ENCODE assay signal across 14 cellular contexts in the genomic region with DNA sequence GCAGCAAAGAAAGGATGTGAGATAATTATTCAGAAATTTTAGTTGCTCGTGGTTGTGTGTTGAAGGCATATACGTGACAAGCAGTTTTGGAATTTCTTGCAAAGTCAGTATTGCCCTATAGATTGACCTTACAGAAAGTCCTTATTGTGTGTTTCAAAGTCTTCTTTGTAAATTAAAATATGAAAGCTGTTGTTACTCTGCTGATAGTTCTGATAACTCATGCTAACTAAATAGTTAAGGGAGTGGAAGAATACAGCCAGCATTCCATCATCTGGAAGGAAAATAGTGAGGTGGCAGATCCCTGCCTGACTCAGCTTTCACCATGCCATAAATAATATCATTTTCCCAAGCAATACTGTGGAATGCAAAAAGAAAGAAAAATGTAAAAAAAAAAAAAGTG. TPM values are rescaled to one million over a fixed set of nuclear protein-coding genes. Genes with fewer than 3 reads are reported as not detected.
DNase-seq lines count a peak whose midpoint lies in the region; ATAC-seq and TF ChIP-seq lines count a peak whose summit lies in the region.
"Had no signal": no experiment of that assay in that cellular context is flagged by ENCODE, and none has a peak within 500 bp of the region (broad histone marks: within the 10 kb centered on the region; RNA-seq: fewer than 3 reads in every experiment).

No MANE protein-coding gene starts in this region.

- H3K4me3 ChIP-seq in fibroblast of lung (replicated peaks in 1 of 4; ENCODE audit: control extremely low read depth in 1 of 4, insufficient read depth in 1 of 4, low read depth in 3 of 4, low read length in 4 of 4) (no peak overlapping the region), ascending aorta (no peak overlapping the region), aorta (ENCODE audit: low read length in 2 of 2) (no peak overlapping the region)
- H3K4me3 ChIP-seq: dorsolateral prefrontal cortex had no signal

- WGBS in aorta, 2 donors = 38 to 39% methylated on average over 2 of the region's 2 CpGs

- H3K9me3 ChIP-seq in fibroblast of lung (ENCODE audit: control insufficient read depth, insufficient read depth, low read depth, low read length) = no peaks in the 10 kb centered on the region
- H3K9me3 ChIP-seq in ascending aorta = no peaks in the 10 kb centered on the region
- no peaks in the 10 kb centered on the region for H3K9me3 ChIP-seq in aorta (ENCODE audit: control insufficient read depth, low read length)

- no peak overlapping the region for H3K9ac ChIP-seq in fibroblast of lung (ENCODE audit: insufficient read depth, low read length)

- H3K79me2 ChIP-seq in fibroblast of lung (ENCODE audit: control insufficient read depth, insufficient read depth, low read length) = peaks cover 2% of the 10 kb centered on the region

- H3K9me3 Mint-ChIP-seq in osteocyte (ENCODE audit: unreplicated experiment) = no peaks in the 10 kb centered on the region
- H3K9me3 Mint-ChIP-seq: activated CD4-positive, alpha-beta T cell treated with anti-CD3 and anti-CD28 coated beads, Interleukin-2, amount 10 ng/mL, durations not matched to agents 24 days and 14 days; activated T-cell treated with anti-CD3 and anti-CD28 coated beads, Interleukin-2, amount 50 U/mL, for 4 hours had no signal

- peaks cover 38% of the 10 kb centered on the region for H3K4me1 Mint-ChIP-seq in osteocyte (ENCODE audit: unreplicated experiment)
- H3K4me1 Mint-ChIP-seq: activated CD4-positive, alpha-beta T cell treated with anti-CD3 and anti-CD28 coated beads, Interleukin-2, amount 10 ng/mL, durations not matched to agents 24 days and 14 days had no signal

- H3K4me1 ChIP-seq in fibroblast of lung (ENCODE audit: control insufficient read depth, extremely low read depth, insufficient read depth, low read length) (peaks cover 5% of the 10 kb centered on the region), ascending aorta (no peaks in the 10 kb centered on the region), aorta (ENCODE audit: control insufficient read depth in 1 of 2, insufficient read depth in 2 of 2, low read length in 2 of 2) (peaks cover 0 to 3% of the 10 kb centered on the region in 2 donors)

- H3K27me3 ChIP-seq in fibroblast of lung (ENCODE audit: control insufficient read depth, insufficient read depth, low read length) (no peaks in the 10 kb centered on the region), ascending aorta (no peaks in the 10 kb centered on the region), aorta (ENCODE audit: control insufficient read depth in 1 of 2, insufficient read depth in 2 of 2, low read length in 1 of 2) (no peaks in the 10 kb centered on the region)
- H3K27me3 ChIP-seq: dorsolateral prefrontal cortex had no signal

- ATAC-seq in aorta (ENCODE audit: low FRiP score) = no peak
- no peak for ATAC-seq in stimulated activated naive CD8-positive, alpha-beta T cell treated with anti-CD3 and anti-CD28 coated beads, Interleukin-15, Interleukin-2, amounts not matched to agents 100 U/mL and 50 U/mL, for 24 hours
- ATAC-seq: activated T-cell treated with anti-CD3 and anti-CD28 coated beads, Interleukin-2, amount 50 U/mL, for 4 hours had no signal

- no peak overlapping the region for H2AFZ ChIP-seq in fibroblast of lung (ENCODE audit: low read length)

- peak overlapping the region; percentile 24 for H3K4me3 Mint-ChIP-seq in osteocyte (ENCODE audit: unreplicated experiment)
- H3K4me3 Mint-ChIP-seq: activated CD4-positive, alpha-beta T cell treated with anti-CD3 and anti-CD28 coated beads, Interleukin-2, amount 10 ng/mL, durations not matched to agents 24 days and 14 days; activated T-cell treated with anti-CD3 and anti-CD28 coated beads, Interleukin-2, amount 50 U/mL, for 4 hours had no signal

- peak overlapping the region; percentile 18 for H3K4me2 ChIP-seq in fibroblast of lung (ENCODE audit: extremely low read depth, insufficient read depth, low read length)

- no peak overlapping the region for H3K27ac ChIP-seq in fibroblast of lung (ENCODE audit: insufficient read depth, low read length)
- H3K27ac ChIP-seq in ascending aorta = no peak overlapping the region
- H3K27ac ChIP-seq in aorta (ENCODE audit: low read depth in 1 of 2, low read length in 2 of 2) = no peak overlapping the region

- H4K20me1 ChIP-seq in fibroblast of lung (ENCODE audit: control insufficient read depth, extremely low read depth, insufficient read depth, low read length) = no peaks in the 10 kb centered on the region

- H3K27ac Mint-ChIP-seq in osteocyte (ENCODE audit: unreplicated experiment) = peak overlapping the region; percentile 66
- H3K27ac Mint-ChIP-seq: activated CD4-positive, alpha-beta T cell treated with anti-CD3 and anti-CD28 coated beads, Interleukin-2, amount 10 ng/mL, durations not matched to agents 24 days and 14 days had no signal

- no peaks in the 10 kb centered on the region for H3K36me3 Mint-ChIP-seq in osteocyte (ENCODE audit: unreplicated experiment)

- DNase-seq in GM03348 (ENCODE audit: low spot score) = peak; percentile 82
- DNase-seq in RPMI7951 (ENCODE audit: low read depth) = peak; percentile 15
- DNase-seq in fibroblast of lung (ENCODE audit: low read depth in 2 of 2) = peak; percentile 62 to 71
- DNase-seq in osteocyte (ENCODE audit: extremely low spot score, unreplicated experiment) = no peak
- no peak for DNase-seq in NCI-H748 (lab: John Stamatoyannopoulos, UW; ENCODE audit: unreplicated experiment)
- no peak for DNase-seq in ascending aorta (ENCODE audit: low spot score in 2 of 2)
- DNase-seq in aorta = no peak
- no peak for DNase-seq in stimulated activated naive CD8-positive, alpha-beta T cell treated with anti-CD3 and anti-CD28 coated beads, Interleukin-15, Interleukin-2, amounts not matched to agents 100 U/mL and 50 U/mL, for 24 hours
- DNase-seq: activated CD4-positive, alpha-beta T cell treated with anti-CD3 and anti-CD28 coated beads, Interleukin-2, amount 10 ng/mL, durations not matched to agents 24 days and 14 days; activated T-cell treated with anti-CD3 and anti-CD28 coated beads, Interleukin-2, amount 50 U/mL, for 4 hours; C1 segment of cervical spinal cord; DND-41; dorsolateral prefrontal cortex had no signal

- H3K36me3 ChIP-seq in fibroblast of lung (ENCODE audit: control insufficient read depth, insufficient read depth, low read length) (no peaks in the 10 kb centered on the region), ascending aorta (no peaks in the 10 kb centered on the region), aorta (ENCODE audit: control insufficient read depth in 1 of 2, insufficient read depth in 2 of 2, low read length in 1 of 2) (no peaks in the 10 kb centered on the region)

- no peaks in the 10 kb centered on the region for H3K27me3 Mint-ChIP-seq in osteocyte (ENCODE audit: unreplicated experiment)
- H3K27me3 Mint-ChIP-seq: progenitor cell of endocrine pancreas had no signal

- intact Hi-C loops in ascending aorta (cut with DNase I) (no loop called here), aorta (cut with DNase I) (no loop called here)

- TF ChIP-seq CTCF in fibroblast of lung (conservative IDR thresholded peaks at IDR 0.05 in 1 of 2, IDR thresholded peaks at IDR 0.05 in 1 of 2; ENCODE audit: low read depth in 1 of 2, low read length in 2 of 2) = no peak
- no peak for TF ChIP-seq CTCF in osteocyte (IDR thresholded peaks at IDR 0.05)
- no peak for TF ChIP-seq CTCF in ascending aorta (IDR thresholded peaks at IDR 0.05)

RNA-seq across cellular contexts. Expression of a gene that starts 27.2 kb away (rescaled TPM):
- 5.2 and 6.1 TPM in 2 replicates for total RNA-seq in RPMI7951 (2014; rRNA removed; shearing (Covaris generic))
- total RNA-seq in fibroblast of lung (16.2 and 18.2 TPM in 2 replicates), osteocyte (17.1 and 20.0 TPM in 2 replicates), ascending aorta (14.3 TPM), aorta (10 to 100 TPM; 24.9 to 27.1 TPM)
- polyA plus RNA-seq in fibroblast of lung (10.5 and 19.5 TPM in 2 replicates), aorta (10 to 100 TPM in 1 of 2 donors, 1 to 10 TPM in 1; 5.4 to 10.3 TPM)
- 6.8 and 11.0 TPM in 2 replicates for polyA plus RNA-seq in fibroblast of lung (2012)
- polyA minus RNA-seq in fibroblast of lung (ENCODE audit: low replicate concordance) = 5.9 and 7.0 TPM in 2 replicates

Comparison
In these comparisons a context has a peak if more than half of its experiments do, and no peak if none do; other contexts are left out.
1. DNase-seq: peak in GM03348 (single experiment), RPMI7951 (single experiment) and fibroblast of lung (2 of 2); none in osteocyte (single experiment), NCI-H748 (single experiment), ascending aorta (0 of 2), aorta (0 of 2) and stimulated activated naive CD8-positive, alpha-beta T cell treated with anti-CD3 and anti-CD28 coated beads, Interleukin-15, Interleukin-2, amounts not matched to agents 100 U/mL and 50 U/mL, for 24 hours (single experiment).